Comparison of ENCODE assay signal across 18 cellular contexts in the genomic region with DNA sequence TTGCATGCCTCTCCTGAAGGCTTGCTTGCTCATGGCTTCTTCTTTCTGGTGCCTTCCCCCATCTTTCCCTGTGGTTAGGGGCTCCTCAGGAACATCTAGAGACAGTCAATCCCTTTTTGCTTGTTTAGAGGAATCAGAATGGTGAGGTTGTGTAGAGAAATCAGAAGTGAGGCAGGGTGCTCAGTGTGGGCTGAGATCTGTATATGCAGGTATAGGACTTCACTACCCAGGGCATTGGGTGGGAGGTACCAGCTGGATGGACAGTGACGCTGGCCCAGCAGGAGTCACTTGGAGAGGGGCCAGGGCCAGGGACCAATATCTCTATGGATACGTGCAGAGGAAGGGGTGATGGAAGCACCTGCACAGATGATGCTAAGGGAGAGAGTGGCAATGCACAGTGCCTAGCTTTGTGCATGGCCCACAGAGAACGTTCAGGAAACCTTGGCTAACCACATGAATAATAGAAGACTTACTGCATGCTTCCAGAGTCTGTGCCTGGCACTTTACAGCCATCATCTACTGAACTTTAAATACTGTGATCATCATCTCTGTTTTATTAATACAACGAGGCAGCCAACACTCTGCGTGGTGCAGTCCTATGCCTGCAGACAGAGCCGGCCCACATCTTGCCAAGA.
"Had no signal": no experiment of that assay in that cellular context is flagged by ENCODE, and none has a peak within 500 bp of the region (broad histone marks: within the 10 kb centered on the region; RNA-seq: fewer than 3 reads in every experiment).

No MANE protein-coding gene starts in this region.

- H3K9me3 Mint-ChIP-seq: activated naive CD8-positive, alpha-beta T cell treated with anti-CD3 and anti-CD28 coated beads, Interleukin-2, amount 10 ng/mL, durations not matched to agents 7 days and 5 days had no signal

- H3K4me3 ChIP-seq: heart right ventricle, lung, prostate gland, skin epidermis, stomach, thoracic aorta had no signal

- DNase-seq: activated CD4-positive, alpha-beta T cell treated with anti-CD3 and anti-CD28 coated beads, Interleukin-2, amount 50 U/mL, for 1 hour; activated CD8-positive, alpha-beta memory T cell treated with anti-CD3 and anti-CD28 coated beads for 24 hours; activated gamma-delta T cell treated with Interleukin-2 at 50 U/mL for 16 hours; activated naive CD8-positive, alpha-beta T cell treated with anti-CD3 and anti-CD28 coated beads, Interleukin-2, amount 10 ng/mL, durations not matched to agents 7 days and 5 days; anterior cingulate cortex; cerebellar nuclear complex; effector memory CD4-positive, alpha-beta T cell; heart right ventricle; left cardiac atrium; midbrain; right cardiac atrium; stimulated activated CD4-positive, alpha-beta T cell treated with anti-CD3 and anti-CD28 coated beads, Interleukin-15, amount 100 ng/mL, for 24 hours; stimulated activated CD4-positive, alpha-beta T cell treated with anti-CD3 and anti-CD28 coated beads, Interleukin-4, amount 100 ng/mL, for 24 hours; stomach had no signal

- H3K36me3 Mint-ChIP-seq: activated naive CD8-positive, alpha-beta T cell treated with anti-CD3 and anti-CD28 coated beads, Interleukin-2, amount 10 ng/mL, durations not matched to agents 7 days and 5 days had no signal

- H3K4me1 ChIP-seq: heart right ventricle, prostate gland, stomach had no signal

- H3K27ac ChIP-seq: heart right ventricle, prostate gland, skin epidermis, stomach, thoracic aorta had no signal

- H3K4me3 Mint-ChIP-seq: activated naive CD8-positive, alpha-beta T cell treated with anti-CD3 and anti-CD28 coated beads, Interleukin-2, amount 10 ng/mL, durations not matched to agents 7 days and 5 days had no signal

- H3K27me3 Mint-ChIP-seq: activated naive CD8-positive, alpha-beta T cell treated with anti-CD3 and anti-CD28 coated beads, Interleukin-2, amount 10 ng/mL, durations not matched to agents 7 days and 5 days had no signal

- H3K27ac Mint-ChIP-seq: activated naive CD8-positive, alpha-beta T cell treated with anti-CD3 and anti-CD28 coated beads, Interleukin-2, amount 10 ng/mL, durations not matched to agents 7 days and 5 days had no signal

- H3K36me3 ChIP-seq: heart right ventricle, prostate gland, stomach, thoracic aorta had no signal

- H3K27me3 ChIP-seq: heart right ventricle, stomach had no signal

- ATAC-seq: heart right ventricle, left cardiac atrium, right cardiac atrium had no signal

- H3K9me3 ChIP-seq: heart right ventricle, prostate gland, stomach, thoracic aorta had no signal
